ENCODE assay signal across 12 cellular contexts in genomic region chr17:17096438-17097178, GRCh38. TPM values are rescaled to one million over a fixed set of nuclear protein-coding genes. Genes with fewer than 3 reads are reported as not detected.
DNase-seq lines count a peak whose midpoint lies in the region; ATAC-seq and TF ChIP-seq lines count a peak whose summit lies in the region.
"Had no signal": no experiment of that assay in that cellular context is flagged by ENCODE, and none has a peak within 500 bp of the region (broad histone marks: within the 10 kb centered on the region; RNA-seq: fewer than 3 reads in every experiment).

No MANE protein-coding gene starts in this region.

- H3K9me3 Mint-ChIP-seq in CD4-positive, CD25-positive, alpha-beta regulatory T cell, result no peaks in the 10 kb centered on the region
- no peaks in the 10 kb centered on the region for H3K9me3 Mint-ChIP-seq in activated T-helper 1 cell treated with anti-CD3 and anti-CD28 coated beads, Interleukin-12 subunit alpha, Interleukin-12 subunit beta, Interleukin-2, Interleukin-4 antibody, amounts not matched to agents 30 ng/mL and 10 ng/mL and 1 ng/mL, durations not matched to agents 14 hours and 24 hours and 36 hours
- H3K9me3 Mint-ChIP-seq: T-helper 1 cell treated with Interleukin-12 subunit alpha and Interleukin-12 subunit beta and Interleukin-4 antibody, amounts not matched to agents 30 μg/mL and 1 μg/mL, for 36 hours had no signal

- H3K36me3 Mint-ChIP-seq in CD4-positive, CD25-positive, alpha-beta regulatory T cell, result peaks cover 4% of the 10 kb centered on the region
- H3K36me3 Mint-ChIP-seq in activated T-helper 1 cell treated with anti-CD3 and anti-CD28 coated beads, Interleukin-12 subunit alpha, Interleukin-12 subunit beta, Interleukin-2, Interleukin-4 antibody, amounts not matched to agents 30 ng/mL and 10 ng/mL and 1 ng/mL, durations not matched to agents 14 hours and 24 hours and 36 hours (ENCODE audit: low read depth), result no peaks in the 10 kb centered on the region

- H3K4me3 Mint-ChIP-seq in CD4-positive, CD25-positive, alpha-beta regulatory T cell, result no peak overlapping the region
- no peak overlapping the region for H3K4me3 Mint-ChIP-seq in activated T-helper 1 cell treated with anti-CD3 and anti-CD28 coated beads, Interleukin-12 subunit alpha, Interleukin-12 subunit beta, Interleukin-2, Interleukin-4 antibody, amounts not matched to agents 30 ng/mL and 10 ng/mL and 1 ng/mL, durations not matched to agents 14 hours and 24 hours and 36 hours
- H3K4me3 Mint-ChIP-seq: T-helper 1 cell treated with Interleukin-12 subunit alpha and Interleukin-12 subunit beta and Interleukin-4 antibody, amounts not matched to agents 30 μg/mL and 1 μg/mL, for 36 hours had no signal

- no peak for ATAC-seq in CD4-positive, CD25-positive, alpha-beta regulatory T cell (ENCODE audit: low read depth in 2 of 2)
- ATAC-seq in heart right ventricle, result peak in 6 of 8 donors; percentile 21 to 70 (median 36)
- no peak for ATAC-seq in GM19324 (IDR thresholded peaks at IDR 0.05; ENCODE audit: low FRiP score, unreplicated experiment)

- no peaks in the 10 kb centered on the region for H3K4me1 ChIP-seq in CD4-positive, CD25-positive, alpha-beta regulatory T cell (ENCODE audit: control insufficient read depth, insufficient read depth, low read length, poor library complexity, severe bottlenecking)
- H3K4me1 ChIP-seq in heart right ventricle (peaks cover 40 to 100% (median 82%) of the 10 kb centered on the region in 9 donors), sigmoid colon (peaks cover 0 to 62% (median 47%) of the 10 kb centered on the region in 4 donors)

- DNase-seq in CD4-positive, CD25-positive, alpha-beta regulatory T cell, result no peak
- DNase-seq in amniotic epithelial cell (ENCODE audit: low read depth), result peak; percentile 72
- DNase-seq in heart right ventricle, result no peak
- DNase-seq in sigmoid colon, result no peak
- DNase-seq in activated T-helper 1 cell treated with anti-CD3 and anti-CD28 coated beads, Interleukin-12 subunit alpha, Interleukin-12 subunit beta, Interleukin-2, Interleukin-4 antibody, amounts not matched to agents 30 ng/mL and 10 ng/mL and 1 ng/mL, durations not matched to agents 14 hours and 24 hours and 36 hours (ENCODE audit: low spot score), result no peak
- no peak for DNase-seq in COR-L47 (lab: John Stamatoyannopoulos, UW)
- DNase-seq in NCI-H69 (lab: John Stamatoyannopoulos, UW), result no peak
- DNase-seq: activated CD8-positive, alpha-beta memory T cell treated with anti-CD3 and anti-CD28 coated beads, Interleukin-2, amount 50 U/mL, for 48 hours; dermis blood vessel endothelial cell; NCI-H446 had no signal

- no peaks in the 10 kb centered on the region for H3K27me3 Mint-ChIP-seq in CD4-positive, CD25-positive, alpha-beta regulatory T cell
- no peaks in the 10 kb centered on the region for H3K27me3 Mint-ChIP-seq in activated T-helper 1 cell treated with anti-CD3 and anti-CD28 coated beads, Interleukin-12 subunit alpha, Interleukin-12 subunit beta, Interleukin-2, Interleukin-4 antibody, amounts not matched to agents 30 ng/mL and 10 ng/mL and 1 ng/mL, durations not matched to agents 14 hours and 24 hours and 36 hours (ENCODE audit: insufficient read depth)

- peaks cover 4% of the 10 kb centered on the region for H3K36me3 ChIP-seq in CD4-positive, CD25-positive, alpha-beta regulatory T cell (ENCODE audit: control insufficient read depth, insufficient read depth, low read length)
- H3K36me3 ChIP-seq in heart right ventricle, result peaks cover 0 to 21% (median 0%) of the 10 kb centered on the region in 9 donors
- H3K36me3 ChIP-seq in sigmoid colon, result no peaks in the 10 kb centered on the region

- H3K4me3 ChIP-seq in CD4-positive, CD25-positive, alpha-beta regulatory T cell (ENCODE audit: low read depth, low read length), result no peak overlapping the region
- H3K4me3 ChIP-seq in heart right ventricle (no peak overlapping the region), sigmoid colon (no peak overlapping the region)

- peaks cover 16 to 39% (median 22%) of the 10 kb centered on the region in 4 donors for H3K4me1 Mint-ChIP-seq in CD4-positive, CD25-positive, alpha-beta regulatory T cell
- H3K4me1 Mint-ChIP-seq in activated T-helper 1 cell treated with anti-CD3 and anti-CD28 coated beads, Interleukin-12 subunit alpha, Interleukin-12 subunit beta, Interleukin-2, Interleukin-4 antibody, amounts not matched to agents 30 ng/mL and 10 ng/mL and 1 ng/mL, durations not matched to agents 14 hours and 24 hours and 36 hours (ENCODE audit: low read depth), result peaks cover 5% of the 10 kb centered on the region

- TF ChIP-seq CTCF in heart right ventricle (IDR thresholded peaks at IDR 0.05) (no peak), sigmoid colon (IDR thresholded peaks at IDR 0.05) (no peak)

- WGBS in heart right ventricle, 2 donors, result 24 to 32% methylated on average over 7 of the region's 7 CpGs
- WGBS in sigmoid colon, 2 donors, result 20 to 66% methylated on average over 7 of the region's 7 CpGs

- no peaks in the 10 kb centered on the region for H3K9me3 ChIP-seq in CD4-positive, CD25-positive, alpha-beta regulatory T cell (ENCODE audit: control insufficient read depth in 2 of 2, low read length in 2 of 2)
- H3K9me3 ChIP-seq in heart right ventricle (no peaks in the 10 kb centered on the region), sigmoid colon (no peaks in the 10 kb centered on the region)

- peak overlapping the region in 2 of 3 donors; percentile 54 to 65 for H3K27ac Mint-ChIP-seq in CD4-positive, CD25-positive, alpha-beta regulatory T cell
- no peak overlapping the region for H3K27ac Mint-ChIP-seq in activated T-helper 1 cell treated with anti-CD3 and anti-CD28 coated beads, Interleukin-12 subunit alpha, Interleukin-12 subunit beta, Interleukin-2, Interleukin-4 antibody, amounts not matched to agents 30 ng/mL and 10 ng/mL and 1 ng/mL, durations not matched to agents 14 hours and 24 hours and 36 hours
- H3K27ac Mint-ChIP-seq: T-helper 1 cell treated with Interleukin-12 subunit alpha and Interleukin-12 subunit beta and Interleukin-4 antibody, amounts not matched to agents 30 μg/mL and 1 μg/mL, for 36 hours had no signal

- TF ChIP-seq POLR2A in sigmoid colon (IDR thresholded peaks at IDR 0.05), result no peak

- H3K27ac ChIP-seq in CD4-positive, CD25-positive, alpha-beta regulatory T cell (ENCODE audit: insufficient read depth, low read length, poor library complexity, severe bottlenecking), result no peak overlapping the region
- H3K27ac ChIP-seq in heart right ventricle (peak overlapping the region in 9 of 10 donors; percentile 26 to 90 (median 73)), sigmoid colon (peak overlapping the region in 3 of 4 donors; percentile 7 to 51 (median 32))

- intact Hi-C loops in heart right ventricle (cut with DNase I) (loop anchor here in 3 of 10 donors (5.0 to 10.0 kb wide), 3 partner anchors 44 to 54 kb away; partner anchors contain the start of gene MPRIP (in 2 of the 3)), sigmoid colon (cut with DNase I) (no loop called here)
- intact Hi-C loops in activated T-helper 1 cell treated with anti-CD3 and anti-CD28 coated beads, Interleukin-12 subunit alpha, Interleukin-12 subunit beta, Interleukin-2, Interleukin-4 antibody, amounts not matched to agents 30 ng/mL and 10 ng/mL and 1 ng/mL, durations not matched to agents 14 hours and 24 hours and 36 hours (cut with micrococcal nuclease), result no loop called here

- TF ChIP-seq EP300 in sigmoid colon (IDR thresholded peaks at IDR 0.05), result no peak

- H3K27me3 ChIP-seq in CD4-positive, CD25-positive, alpha-beta regulatory T cell (ENCODE audit: control insufficient read depth, insufficient read depth, low read length), result no peaks in the 10 kb centered on the region
- no peaks in the 10 kb centered on the region for H3K27me3 ChIP-seq in heart right ventricle
- H3K27me3 ChIP-seq in sigmoid colon, result no peaks in the 10 kb centered on the region

RNA-seq across cellular contexts. Expression of gene MPRIP, which starts 54.4 kb away (rescaled TPM):
- total RNA-seq in CD4-positive, CD25-positive, alpha-beta regulatory T cell, result 234 TPM
- polyA plus RNA-seq in CD4-positive, CD25-positive, alpha-beta regulatory T cell, result 10 to 100 TPM; 49.0 to 88.5 (median 55.8) TPM
- 100 to 1,000 TPM; 252 to 409 (median 329) TPM for total RNA-seq in heart right ventricle
- 100 to 1,000 TPM; 225 to 329 TPM for polyA plus RNA-seq in heart right ventricle
- 100 to 1,000 TPM in 1 of 4 donors, 10 to 100 TPM in 3; 59.6 to 101 (median 80.4) TPM for total RNA-seq in sigmoid colon
- 100 to 1,000 TPM in 1 of 3 donors, 10 to 100 TPM in 2; 43.2 to 113 (median 67.9) TPM for polyA plus RNA-seq in sigmoid colon
- 169 and 175 TPM in 2 replicates for total RNA-seq in activated T-helper 1 cell treated with anti-CD3 and anti-CD28 coated beads, Interleukin-12 subunit alpha, Interleukin-12 subunit beta, Interleukin-2, Interleukin-4 antibody, amounts not matched to agents 30 ng/mL and 10 ng/mL and 1 ng/mL, durations not matched to agents 14 hours and 24 hours and 36 hours

Comparison
In these comparisons a context has a peak if more than half of its experiments do, and no peak if none do; other contexts are left out.
1. ATAC-seq: peak in heart right ventricle (6 of 8); none in CD4-positive, CD25-positive, alpha-beta regulatory T cell (0 of 2) and GM19324 (single experiment).